Comparison of ENCODE assay signal across 12 cellular contexts in the genomic region with DNA sequence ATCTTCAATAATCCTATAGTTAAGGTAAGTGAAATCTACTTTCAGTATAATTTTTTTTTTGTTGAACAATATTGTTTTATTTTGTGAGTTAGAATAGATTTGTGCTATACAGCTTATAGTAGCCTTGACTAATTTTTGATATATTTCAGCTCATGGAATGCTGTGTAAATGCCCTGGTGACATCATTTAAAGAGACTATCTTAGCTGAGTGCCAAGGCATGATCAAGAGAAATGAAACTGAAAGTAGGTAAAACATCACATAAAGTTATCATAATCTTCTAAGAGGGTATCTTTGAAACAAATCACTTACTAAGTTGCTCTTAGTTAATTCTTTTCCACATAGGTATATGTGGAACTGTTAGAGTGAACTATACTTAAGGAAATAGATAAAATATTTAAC. TPM values are rescaled to one million over a fixed set of nuclear protein-coding genes. Genes with fewer than 3 reads are reported as not detected.
DNase-seq lines count a peak whose midpoint lies in the region; ATAC-seq and TF ChIP-seq lines count a peak whose summit lies in the region.
"Had no signal": no experiment of that assay in that cellular context is flagged by ENCODE, and none has a peak within 500 bp of the region (broad histone marks: within the 10 kb centered on the region; RNA-seq: fewer than 3 reads in every experiment).

No MANE protein-coding gene starts in this region.

- no peaks in the 10 kb centered on the region for H3K27me3 Mint-ChIP-seq in T-helper 2 cell treated with Interferon-gamma antibody and Interleukin-4, amounts not matched to agents 5 μg/mL and 100 μg/mL, for 36 hours (ENCODE audit: low read depth)

- peak overlapping the region; percentile 26 for H3K4me3 Mint-ChIP-seq in T-helper 2 cell treated with Interferon-gamma antibody and Interleukin-4, amounts not matched to agents 5 μg/mL and 100 μg/mL, for 36 hours

- no peak for TF ChIP-seq EP300 in esophagus muscularis mucosa (IDR thresholded peaks at IDR 0.05)

- intact Hi-C loops in left lung (cut with DNase I) (no loop called here), esophagus muscularis mucosa (cut with DNase I) (no loop called here)

- H3K27me3 ChIP-seq in left lung (no peaks in the 10 kb centered on the region), esophagus muscularis mucosa (no peaks in the 10 kb centered on the region)
- H3K27me3 ChIP-seq: uterus had no signal

- H3K27ac Mint-ChIP-seq in T-helper 2 cell treated with Interferon-gamma antibody and Interleukin-4, amounts not matched to agents 5 μg/mL and 100 μg/mL, for 36 hours = peak overlapping the region; percentile 65

- H3K4me1 Mint-ChIP-seq in T-helper 2 cell treated with Interferon-gamma antibody and Interleukin-4, amounts not matched to agents 5 μg/mL and 100 μg/mL, for 36 hours (ENCODE audit: low read depth) = peaks cover 17% of the 10 kb centered on the region

- no peaks in the 10 kb centered on the region for H3K9me3 Mint-ChIP-seq in T-helper 2 cell treated with Interferon-gamma antibody and Interleukin-4, amounts not matched to agents 5 μg/mL and 100 μg/mL, for 36 hours

- H3K9me3 ChIP-seq in left lung (no peaks in the 10 kb centered on the region), esophagus muscularis mucosa (no peaks in the 10 kb centered on the region)
- H3K9me3 ChIP-seq: prostate gland, uterus had no signal

- peak; percentile 13 for DNase-seq in GM10248 (ENCODE audit: extremely low spot score)
- DNase-seq in T-helper 2 cell treated with Interferon-gamma antibody and Interleukin-4, amounts not matched to agents 5 μg/mL and 100 μg/mL, for 36 hours (ENCODE audit: low spot score) = no peak
- DNase-seq in left lung = no peak
- DNase-seq in occipital lobe (lab: John Stamatoyannopoulos, UW) = no peak
- no peak for DNase-seq in SKM-1 treated with dmso at 0.1 percent for 144 hours (lab: John Stamatoyannopoulos, UW; ENCODE audit: unreplicated experiment)
- no peak for DNase-seq in esophagus muscularis mucosa (ENCODE audit: extremely low spot score)
- DNase-seq: cerebellar nuclear complex, uterus had no signal

- H3K4me1 ChIP-seq in left lung = no peaks in the 10 kb centered on the region
- peaks cover 0 to 4% (median 0%) of the 10 kb centered on the region in 4 donors for H3K4me1 ChIP-seq in esophagus muscularis mucosa
- H3K4me1 ChIP-seq: prostate gland, uterus had no signal

- no peak overlapping the region for H3K27ac ChIP-seq in left lung
- no peak overlapping the region for H3K27ac ChIP-seq in esophagus muscularis mucosa (replicated peaks in 1 of 4)
- H3K27ac ChIP-seq: prostate gland, uterus had no signal

- no peak for TF ChIP-seq POLR2A in esophagus muscularis mucosa (IDR thresholded peaks at IDR 0.05; ENCODE audit: low read depth)

- CTCF ChIA-PET in GM10248 (lab: Yijun Ruan, JAX) = no interaction called here

- H3K36me3 Mint-ChIP-seq in T-helper 2 cell treated with Interferon-gamma antibody and Interleukin-4, amounts not matched to agents 5 μg/mL and 100 μg/mL, for 36 hours (ENCODE audit: low read depth) = peaks cover 29% of the 10 kb centered on the region

- peaks cover 0 to 69% of the 10 kb centered on the region in 2 donors for H3K36me3 ChIP-seq in left lung
- H3K36me3 ChIP-seq in esophagus muscularis mucosa = peaks cover 0 to 53% (median 27%) of the 10 kb centered on the region in 4 donors
- H3K36me3 ChIP-seq: uterus had no signal

- ATAC-seq in GM21825 (IDR thresholded peaks at IDR 0.05; ENCODE audit: unreplicated experiment) (peak; percentile 70), left lung (peak; percentile 47), HG02588 (IDR thresholded peaks at IDR 0.05; ENCODE audit: unreplicated experiment) (no peak)
- ATAC-seq: HCT116 had no signal

- POLR2A ChIA-PET in GM10248 (lab: Yijun Ruan, JAX) = no interaction called here

- TF ChIP-seq CTCF in GM10248 (IDR thresholded peaks at IDR 0.05; ENCODE audit: control extremely low read depth, extremely low read depth, low read depth, missing control alignments) = no peak
- no peak for TF ChIP-seq CTCF in left lung (IDR thresholded peaks at IDR 0.05)
- TF ChIP-seq CTCF in esophagus muscularis mucosa (IDR thresholded peaks at IDR 0.05) = no peak

- H3K4me3 ChIP-seq in left lung (no peak overlapping the region), esophagus muscularis mucosa (no peak overlapping the region)
- H3K4me3 ChIP-seq: prostate gland, uterus had no signal

RNA-seq across cellular contexts. Expression of a gene that starts 51.4 kb away (rescaled TPM):
- total RNA-seq in left lung (10 to 100 TPM; 69.0 to 70.0 TPM), occipital lobe (110 TPM), esophagus muscularis mucosa (100 to 1,000 TPM in 3 of 4 donors, 10 to 100 TPM in 1; 89.6 to 191 (median 139) TPM)
